In the genomic region with DNA sequence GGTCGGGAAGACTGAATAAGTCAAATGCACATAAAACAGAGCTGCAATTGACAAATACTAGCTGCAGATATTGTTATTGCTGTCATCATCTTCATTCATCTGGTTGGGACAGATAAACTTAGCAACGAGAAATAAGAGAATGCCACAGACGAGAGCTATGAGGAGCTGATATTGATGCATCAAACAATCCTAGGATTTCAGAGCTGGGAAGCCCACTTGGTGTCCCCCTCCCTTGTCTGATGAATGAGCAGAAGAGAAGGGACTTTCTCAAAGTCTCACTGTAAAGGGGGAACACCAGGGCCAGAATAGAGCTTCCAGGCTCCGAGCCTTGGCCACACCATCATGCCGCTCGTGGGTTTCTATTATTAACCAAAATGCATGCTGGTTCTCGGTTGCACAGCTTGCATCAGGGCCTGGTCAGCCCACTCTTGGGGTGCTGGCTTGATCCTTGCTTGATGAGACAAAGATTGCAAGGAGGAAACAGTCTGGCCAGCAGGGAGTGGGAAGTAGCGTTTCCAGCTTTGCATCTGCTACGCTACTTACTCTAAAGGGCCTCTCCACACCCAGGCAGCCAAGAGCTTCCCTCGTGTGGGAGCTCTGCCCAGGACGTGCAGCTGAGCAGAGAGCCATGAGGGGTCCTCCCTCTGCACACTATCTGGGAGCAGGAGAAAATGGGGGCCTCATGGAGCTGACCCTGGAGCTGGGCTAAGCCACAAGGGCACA, we compare ENCODE assay signal across 16 cellular contexts. TPM values are rescaled to one million over a fixed set of nuclear protein-coding genes. Genes with fewer than 3 reads are reported as not detected.
DNase-seq lines count a peak whose midpoint lies in the region; ATAC-seq and TF ChIP-seq lines count a peak whose summit lies in the region.
"Had no signal": no experiment of that assay in that cellular context is flagged by ENCODE, and none has a peak within 500 bp of the region (broad histone marks: within the 10 kb centered on the region; RNA-seq: fewer than 3 reads in every experiment).

No MANE protein-coding gene starts in this region.

- H3K4me3 Mint-ChIP-seq in HFFc6, result peak overlapping the region; percentile 39; the same call in 1 of the 2 replicates
- H3K4me3 Mint-ChIP-seq: activated CD8-positive, alpha-beta T cell treated with anti-CD3 and anti-CD28 coated beads, Interleukin-2, amount 10 ng/mL, durations not matched to agents 7 days and 5 days; brain; effector memory CD8-positive, alpha-beta T cell had no signal

- no peaks in the 10 kb centered on the region for H4K20me1 ChIP-seq in smooth muscle cell (ENCODE audit: low read depth)

- no peak overlapping the region for H3K4me3 ChIP-seq in lung
- no peak overlapping the region for H3K4me3 ChIP-seq in smooth muscle cell
- H3K4me3 ChIP-seq: testis had no signal

- H3K79me2 ChIP-seq in smooth muscle cell (ENCODE audit: low read depth), result no peaks in the 10 kb centered on the region

- ATAC-seq in esophagus mucosa, result peak; percentile 35
- peak; percentile 56 for ATAC-seq in lung (ENCODE audit: insufficient read depth, low FRiP score)
- no peak for ATAC-seq in HG03139 (IDR thresholded peaks at IDR 0.05; ENCODE audit: unreplicated experiment)
- ATAC-seq: activated CD8-positive, alpha-beta T cell treated with anti-CD3 and anti-CD28 coated beads, Interleukin-2, amount 10 ng/mL, durations not matched to agents 7 days and 5 days; effector memory CD8-positive, alpha-beta T cell had no signal

- DNase-seq in HFFc6, result peak; percentile 1
- no peak for DNase-seq in lung (ENCODE audit: low spot score)
- peak; percentile 4 for DNase-seq in smooth muscle cell (lab: John Stamatoyannopoulos, UW; ENCODE audit: unreplicated experiment)
- DNase-seq in NCI-H82 treated with DMSO at 0.1 percent for 48 hours (lab: John Stamatoyannopoulos, UW; ENCODE audit: unreplicated experiment), result no peak
- DNase-seq in SW 1271 (lab: John Stamatoyannopoulos, UW), result no peak
- DNase-seq: activated CD8-positive, alpha-beta T cell treated with anti-CD3 and anti-CD28 coated beads, Interleukin-2, amount 10 ng/mL, durations not matched to agents 7 days and 5 days; activated gamma-delta T cell; Calu3; effector memory CD8-positive, alpha-beta T cell; mesendoderm; NCI-H1417 treated with DMSO at 0.1 percent for 48 hours; NCI-H69; testis had no signal

- H3K4me1 ChIP-seq in lung (ENCODE audit: control insufficient read depth in 2 of 2, insufficient read depth in 2 of 2, low read length in 2 of 2) (peaks cover 8% of the 10 kb centered on the region in 2 donors), smooth muscle cell (ENCODE audit: low read depth) (peaks cover 3% of the 10 kb centered on the region)
- H3K4me1 ChIP-seq: testis had no signal

- 54 to 67% methylated on average over 11 of the region's 11 CpGs for WGBS in lung, 2 donors
- WGBS in smooth muscle cell (ENCODE audit: low lambda C conversion rate), result 46% methylated on average over 11 of the region's 11 CpGs

- no peaks in the 10 kb centered on the region for H3K27me3 ChIP-seq in lung (ENCODE audit: control insufficient read depth, insufficient read depth)
- no peaks in the 10 kb centered on the region for H3K27me3 ChIP-seq in smooth muscle cell (ENCODE audit: low read depth)
- H3K27me3 ChIP-seq: testis had no signal

- TF ChIP-seq CTCF in HFFc6 (IDR thresholded peaks at IDR 0.05), result peak; percentile 12; the same call in 1 of the 2 replicates
- no peak for TF ChIP-seq CTCF in lung (IDR thresholded peaks at IDR 0.05; ENCODE audit: control extremely low read depth, extremely low read depth)
- no peak for TF ChIP-seq CTCF in smooth muscle cell (IDR thresholded peaks at IDR 0.05; ENCODE audit: borderline replicate concordance, insufficient read depth, poor library complexity, severe bottlenecking)

- H3K4me1 Mint-ChIP-seq in HFFc6 (ENCODE audit: low read depth), result peaks cover 16% of the 10 kb centered on the region

- H3K9ac ChIP-seq in smooth muscle cell (ENCODE audit: low read depth), result no peak overlapping the region

- peak overlapping the region; percentile 67 for H3K4me2 ChIP-seq in smooth muscle cell

- H3K36me3 Mint-ChIP-seq in HFFc6 (ENCODE audit: low read depth), result no peaks in the 10 kb centered on the region
- H3K36me3 Mint-ChIP-seq: brain had no signal

- peak overlapping the region; percentile 80 for H2AFZ ChIP-seq in smooth muscle cell (ENCODE audit: low read depth)

- peak overlapping the region; percentile 67 for H3K27ac Mint-ChIP-seq in HFFc6
- H3K27ac Mint-ChIP-seq: activated CD8-positive, alpha-beta T cell treated with anti-CD3 and anti-CD28 coated beads, Interleukin-2, amount 10 ng/mL, durations not matched to agents 7 days and 5 days; effector memory CD8-positive, alpha-beta T cell had no signal

- no peaks in the 10 kb centered on the region for H3K9me3 ChIP-seq in lung (ENCODE audit: control insufficient read depth in 2 of 2, insufficient read depth in 1 of 2, low read length in 1 of 2)
- no peaks in the 10 kb centered on the region for H3K9me3 ChIP-seq in smooth muscle cell (replicated peaks; ENCODE audit: low read depth)
- H3K9me3 ChIP-seq: testis had no signal

- H3K36me3 ChIP-seq in lung (ENCODE audit: control insufficient read depth in 2 of 2, insufficient read depth in 2 of 2, low read length in 2 of 2) (no peaks in the 10 kb centered on the region), smooth muscle cell (ENCODE audit: low read depth) (no peaks in the 10 kb centered on the region)

- H3K9me3 Mint-ChIP-seq in HFFc6, result no peaks in the 10 kb centered on the region
- H3K9me3 Mint-ChIP-seq: effector memory CD8-positive, alpha-beta T cell had no signal

- H3K27ac ChIP-seq in lung (ENCODE audit: low read depth in 1 of 2, low read length in 1 of 2) (peak overlapping the region; percentile 13 to 81), smooth muscle cell (ENCODE audit: low read depth) (peak overlapping the region; percentile 45)
- H3K27ac ChIP-seq: testis had no signal

- peaks cover 5% of the 10 kb centered on the region for H3F3A ChIP-seq in smooth muscle cell (ENCODE audit: low read depth)

- peaks cover 6% of the 10 kb centered on the region for H3K27me3 Mint-ChIP-seq in HFFc6 (ENCODE audit: insufficient read depth)
- H3K27me3 Mint-ChIP-seq: brain had no signal

RNA-seq across cellular contexts. Expression of gene EMP2, which starts 28.4 kb away (rescaled TPM):
- 10 to 100 TPM; 14.3 to 35.7 (median 29.7) TPM for total RNA-seq in HFFc6 (2021; fragmentation: NEBNext Ultra II Directional; extraction: Animal tissue kit (Norgen Biotek cat#: 25700))
- total RNA-seq in esophagus mucosa (208 TPM), lung (100 to 1,000 TPM; 124 to 286 TPM), smooth muscle cell (3.9 and 4.6 TPM in 2 replicates)
- polyA plus RNA-seq in lung (100 to 1,000 TPM in 1 of 2 donors, 10 to 100 TPM in 1; 74.3 to 110 TPM), smooth muscle cell (20.7 and 23.8 TPM in 2 replicates)
- total RNA-seq: activated CD8-positive, alpha-beta T cell treated with anti-CD3 and anti-CD28 coated beads, Interleukin-2, amount 10 ng/mL, durations not matched to agents 7 days and 5 days had no signal

Comparison
In these comparisons a context has a peak if more than half of its experiments do, and no peak if none do; other contexts are left out.
1. DNase-seq: peak in HFFc6 (single experiment) and smooth muscle cell (single experiment); none in lung (single experiment), NCI-H82 treated with DMSO at 0.1 percent for 48 hours (single experiment) and SW 1271 (0 of 2).